In the genomic region with DNA sequence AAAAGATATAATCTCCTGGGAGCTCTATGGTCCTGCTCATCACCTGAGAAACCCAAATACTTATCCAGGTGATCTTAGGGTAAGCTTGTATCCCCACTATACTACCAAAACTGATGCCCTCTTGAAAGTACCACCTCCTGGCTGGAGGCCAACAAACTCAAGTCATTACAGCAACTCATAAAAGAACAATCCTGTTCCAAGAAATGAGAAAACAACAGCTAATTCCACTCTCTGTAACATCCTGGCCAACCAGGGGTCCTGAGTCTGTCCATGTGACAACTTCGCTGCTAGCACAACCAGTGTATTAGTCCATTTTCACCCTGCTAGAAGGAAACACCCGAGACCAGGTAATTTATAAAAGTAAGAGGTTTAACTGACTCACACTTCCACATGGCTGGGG, we compare ENCODE assay signal across 33 cellular contexts.
"Had no signal": no experiment of that assay in that cellular context is flagged by ENCODE, and none has a peak within 500 bp of the region (broad histone marks: within the 10 kb centered on the region; RNA-seq: fewer than 3 reads in every experiment).

No MANE protein-coding gene starts in this region.

- H3K27me3 ChIP-seq: ascending aorta had no signal

- H3K9me3 Mint-ChIP-seq: activated naive CD8-positive, alpha-beta T cell treated with anti-CD3 and anti-CD28 coated beads, Interleukin-2, amount 10 ng/mL, durations not matched to agents 7 days and 5 days had no signal

- H3K4me1 ChIP-seq: ascending aorta had no signal

- H3K36me3 Mint-ChIP-seq: activated CD4-positive, alpha-beta memory T cell treated with anti-CD3 and anti-CD28 coated beads for 36 hours; activated naive CD8-positive, alpha-beta T cell treated with anti-CD3 and anti-CD28 coated beads, Interleukin-2, amount 10 ng/mL, durations not matched to agents 7 days and 5 days had no signal

- H3K4me1 Mint-ChIP-seq: activated CD4-positive, alpha-beta T cell treated with anti-CD3 and anti-CD28 coated beads for 36 hours; activated CD4-positive, alpha-beta T cell treated with anti-CD3 and anti-CD28 coated beads, Interleukin-2, amount 10 ng/mL, durations not matched to agents 7 days and 5 days; activated naive CD4-positive, alpha-beta T cell treated with anti-CD3 and anti-CD28 coated beads, Interleukin-2, amount 50 U/mL, for 24 hours; activated naive CD8-positive, alpha-beta T cell treated with anti-CD3 and anti-CD28 coated beads, Interleukin-2, amount 10 ng/mL, durations not matched to agents 7 days and 5 days; WTC11 had no signal

- H3K27me3 Mint-ChIP-seq: activated naive CD8-positive, alpha-beta T cell treated with anti-CD3 and anti-CD28 coated beads, Interleukin-2, amount 10 ng/mL, durations not matched to agents 7 days and 5 days had no signal

- DNase-seq: activated CD4-positive, alpha-beta memory T cell treated with anti-CD3 and anti-CD28 coated beads for 36 hours; activated CD4-positive, alpha-beta T cell treated with anti-CD3 and anti-CD28 coated beads for 36 hours; activated CD4-positive, alpha-beta T cell treated with anti-CD3 and anti-CD28 coated beads, Interleukin-2, amount 10 ng/mL, durations not matched to agents 7 days and 5 days; activated CD8-positive, alpha-beta memory T cell treated with anti-CD3 and anti-CD28 coated beads, Interleukin-2, amount 50 U/mL, for 4 hours; activated gamma-delta T cell; activated naive CD4-positive, alpha-beta T cell treated with Interleukin-2 at 50 U/mL for 16 hours; activated naive CD8-positive, alpha-beta T cell treated with anti-CD3 and anti-CD28 coated beads, Interleukin-2, amount 10 ng/mL, durations not matched to agents 7 days and 5 days; activated T-cell treated with anti-CD3 and anti-CD28 coated beads for 4 hours; activated T-cell treated with anti-CD3 and anti-CD28 coated beads, Interleukin-2, amount 50 U/mL, for 48 hours; amygdala; caudate nucleus; cerebellar nuclear complex; NCI-H1105; NCI-H1417 treated with DMSO at 0.1 percent for 48 hours; NCI-H1694; NCI-H1930; NCI-H2081 treated with DMSO at 0.1 percent for 48 hours; NCI-H2171; NCI-H510A; NCI-H526; NCI-H748 treated with DMSO at 0.1 percent for 48 hours; SIG-M5; SW 1271; T-helper 1 cell; T-helper 2 cell had no signal

- H3K4me3 Mint-ChIP-seq: activated CD4-positive, alpha-beta memory T cell treated with anti-CD3 and anti-CD28 coated beads for 36 hours; activated CD4-positive, alpha-beta T cell treated with anti-CD3 and anti-CD28 coated beads for 36 hours; activated CD4-positive, alpha-beta T cell treated with anti-CD3 and anti-CD28 coated beads, Interleukin-2, amount 10 ng/mL, durations not matched to agents 7 days and 5 days; activated naive CD4-positive, alpha-beta T cell treated with anti-CD3 and anti-CD28 coated beads, Interleukin-2, amount 50 U/mL, for 24 hours; activated naive CD8-positive, alpha-beta T cell treated with anti-CD3 and anti-CD28 coated beads, Interleukin-2, amount 10 ng/mL, durations not matched to agents 7 days and 5 days; WTC11 had no signal

- H3K27ac Mint-ChIP-seq: activated CD4-positive, alpha-beta memory T cell treated with anti-CD3 and anti-CD28 coated beads for 36 hours; activated CD4-positive, alpha-beta T cell treated with anti-CD3 and anti-CD28 coated beads for 36 hours; activated CD4-positive, alpha-beta T cell treated with anti-CD3 and anti-CD28 coated beads, Interleukin-2, amount 10 ng/mL, durations not matched to agents 7 days and 5 days; activated naive CD4-positive, alpha-beta T cell treated with anti-CD3 and anti-CD28 coated beads, Interleukin-2, amount 50 U/mL, for 24 hours; activated naive CD8-positive, alpha-beta T cell treated with anti-CD3 and anti-CD28 coated beads, Interleukin-2, amount 10 ng/mL, durations not matched to agents 7 days and 5 days; WTC11 had no signal

- ATAC-seq: activated CD4-positive, alpha-beta T cell treated with anti-CD3 and anti-CD28 coated beads for 36 hours; activated CD4-positive, CD25-positive, alpha-beta regulatory T cell treated with anti-CD3 and anti-CD28 coated beads, Interleukin-2, amount 50 U/mL, for 24 hours; Right ventricle myocardium inferior; WTC11 had no signal

- H3K27ac ChIP-seq: ascending aorta, KMS-11, PC-9, RWPE1 had no signal

- H3K4me3 ChIP-seq: ascending aorta, PC-9 had no signal

- H3K36me3 ChIP-seq: ascending aorta had no signal
